13 cellular contexts compared by ENCODE assay signal in genomic region chr6:36723992-36724391, GRCh38. TPM values are rescaled to one million over a fixed set of nuclear protein-coding genes. Genes with fewer than 3 reads are reported as not detected.
DNase-seq lines count a peak whose midpoint lies in the region; ATAC-seq, FAIRE-seq and TF ChIP-seq lines count a peak whose summit lies in the region.
"Not testable (repeated sequence)": the region's sequence is repeated elsewhere in the genome, so short reads cannot be mapped to it uniquely, and the experiment has no call there.
"Had no signal": no experiment of that assay in that cellular context is flagged by ENCODE, and none has a peak within 500 bp of the region (broad histone marks: within the 10 kb centered on the region; RNA-seq: fewer than 3 reads in every experiment).

No MANE protein-coding gene starts in this region.

- not testable (repeated sequence) for H3K4me3 ChIP-seq in A549; BLaER1; lower lobe of right lung; osteoblast (ENCODE audit: insufficient read depth, low read length)

- intact Hi-C loops in lower lobe of right lung (cut with DNase I): not testable (repeated sequence)

- ATAC-seq in A549, WTC11, lower lobe of right lung: not testable (repeated sequence)

- H3K27me3 Mint-ChIP-seq in WTC11 (ENCODE audit: low read depth): not testable (repeated sequence)

- H2AFZ ChIP-seq in osteoblast (ENCODE audit: low read length): not testable (repeated sequence)

- POLR2A ChIA-PET in A549 (lab: Yijun Ruan, JAX): interaction anchor here (0.6 kb wide), 1 partner anchor 170 kb away, joined by 3 read pairs; no protein-coding TSS in a partner anchor
- POLR2A ChIA-PET in RWPE1 (lab: Yijun Ruan, JAX; ENCODE audit: low non-redundant PET): interaction anchor here (0.5 kb wide), 1 partner anchor 118 kb away, joined by 4 read pairs; no protein-coding TSS in a partner anchor
- POLR2A ChIA-PET in WTC11 (lab: Charles Lee): interaction anchor here (1.0 kb wide), 1 partner anchor 108 kb away, joined by 4 read pairs; no protein-coding TSS in a partner anchor

- not testable (repeated sequence) for H3K9ac ChIP-seq in BLaER1

- not testable (repeated sequence) for FAIRE-seq in A549 (lab: Jason Lieb, UNC)

- not testable (repeated sequence) for H3K9me3 ChIP-seq in A549; BLaER1; lower lobe of right lung; osteoblast (ENCODE audit: low read depth, low read length)

- not testable (repeated sequence) for H3K4me1 ChIP-seq in A549; lower lobe of right lung; osteoblast (ENCODE audit: insufficient read depth, low read length)
- H3K4me1 ChIP-seq in BLaER1: peaks cover 95% of the 10 kb centered on the region

- not testable (repeated sequence) for H3K4me2 ChIP-seq in A549; osteoblast (ENCODE audit: insufficient read depth, low read length)
- H3K4me2 ChIP-seq in BLaER1: peak overlapping the region; percentile 57; the same call in 1 of the 2 replicates

- H3K27me3 ChIP-seq in BLaER1; lower lobe of right lung (ENCODE audit: low read depth); osteoblast (ENCODE audit: insufficient read depth, low read length): not testable (repeated sequence)

- TF ChIP-seq CTCF in A549 (IDR thresholded peaks at IDR 0.05); RWPE1 (conservative IDR thresholded peaks at IDR 0.05; ENCODE audit: low read depth); WTC11 (IDR thresholded peaks at IDR 0.05); lower lobe of right lung (IDR thresholded peaks at IDR 0.05); osteoblast (IDR thresholded peaks at IDR 0.05; ENCODE audit: extremely low read depth, low read depth, low read length): not testable (repeated sequence)

- not testable (repeated sequence) for H3K27ac ChIP-seq in A549; BLaER1; lower lobe of right lung; osteoblast (ENCODE audit: low read depth, low read length)
- H3K27ac ChIP-seq in RWPE1: 0 out of 2 replicates have a peak overlapping the region, but pooled peaks have one; percentile 2

- not testable (repeated sequence) for H3K36me3 Mint-ChIP-seq in WTC11

- not testable (repeated sequence) for TF ChIP-seq EP300 in A549 (IDR thresholded peaks at IDR 0.05)

- not testable (repeated sequence) for TF ChIP-seq POLR2A in A549 (IDR thresholded peaks at IDR 0.05; ENCODE audit: low read length)

- not testable (repeated sequence) for H3K27ac Mint-ChIP-seq in WTC11

- not testable (repeated sequence) for H3K4me1 Mint-ChIP-seq in WTC11

- H3K9me3 Mint-ChIP-seq in WTC11: not testable (repeated sequence)

- H3K79me2 ChIP-seq in osteoblast (ENCODE audit: insufficient read depth, low read length): not testable (repeated sequence)

- not testable (repeated sequence) for H4K20me1 ChIP-seq in BLaER1; osteoblast (ENCODE audit: insufficient read depth, low read length)

- TF ChIP-seq RAD21 in A549 (conservative IDR thresholded peaks at IDR 0.05 in 1 of 2, IDR thresholded peaks at IDR 0.05 in 1 of 2): not testable (repeated sequence)

- CTCF ChIA-PET in A549 (lab: Yijun Ruan, JAX) (interaction anchor here (0.6 to 5.4 kb wide), 32 partner anchors 7 to 203 kb away, joined by 3 to 56 read pairs (median 4); partner anchors contain the start of genes CDKN1A and RAB44), RWPE1 (lab: Yijun Ruan, JAX) (interaction anchor here (0.6 to 1.8 kb wide), 10 partner anchors 22 to 109 kb away, joined by 3 to 10 read pairs (median 4); no protein-coding TSS in a partner anchor), WTC11 (lab: Charles Lee) (interaction anchor here (0.6 to 2.7 kb wide), 24 partner anchors 8 to 294 kb away, joined by 3 to 18 read pairs (median 4); partner anchors contain the start of genes CDKN1A and SRSF3)

- not testable (repeated sequence) for H3K36me3 ChIP-seq in BLaER1; lower lobe of right lung; osteoblast (ENCODE audit: insufficient read depth, low read length)

- not testable (repeated sequence) for DNase-seq in A549 (ENCODE audit: low read depth in 1 of 2, low spot score in 1 of 2); RWPE1 (ENCODE audit: low spot score); WTC11 (ENCODE audit: low spot score)
- DNase-seq in lower lobe of right lung: peak; percentile 7
- DNase-seq in osteoblast (ENCODE audit: insufficient read length, low spot score, missing footprints): peak; percentile 45

- WGBS in A549 (ENCODE audit: missing lambda C conversion rate): 87% methylated on average over 4 of the region's 4 CpGs

- not testable (repeated sequence) for H3K4me3 Mint-ChIP-seq in WTC11

TF ChIP-seq in A549, 52 proteins besides CTCF, POLR2A, EP300 and RAD21:
- peak; percentile 62 for TF ChIP-seq ZC3H11A (IDR thresholded peaks at IDR 0.05)

TF ChIP-seq in WTC11, 78 proteins besides CTCF, POLR2A, EP300 and RAD21:
- peak; percentile 48; the same call in 1 of the 2 replicates for TF ChIP-seq HMGA2 (CRISPR knock-in tag; IDR thresholded peaks at IDR 0.05)

RNA-seq across cellular contexts. Expression of gene RAB44, which starts 26.4 kb away (rescaled TPM):
- 0.04 TPM in 2 replicates for polyA plus RNA-seq in A549 (2011; rRNA removed)
- 0.01 TPM in 2 replicates for polyA plus RNA-seq in A549 (2012; cell fraction: cytosol; rRNA removed)
- polyA plus RNA-seq in A549 (2012; cell fraction: nucleus; rRNA removed): 0.07 and 0.11 TPM in 2 replicates
- 0.05 to 0.11 TPM (median 0.09 TPM) in 3 replicates for polyA plus RNA-seq in A549 (2017; fragmentation: RNase III; extraction: RNeasy Plus Mini Kit Qiagen cat#74134 plus additional on column Dnase treatment)
- polyA minus RNA-seq in A549 (2011; rRNA and poly(A)+ RNA removed): not detected in 2 replicates
- 0.07 to 0.11 TPM in 2 of 3 replicates, not detected in the other for total RNA-seq in WTC11 (2021)
- total RNA-seq in lower lobe of right lung: 0.95 TPM
- under 0.01 and 0.36 TPM in 2 replicates for total RNA-seq in osteoblast
- total RNA-seq: A172; A673; CD4-positive, alpha-beta memory T cell; CD8-positive, alpha-beta memory T cell; G401 had no signal
- polyA plus RNA-seq: AG04450; CD4-positive, alpha-beta memory T cell; CD4-positive, CD25-positive, alpha-beta regulatory T cell; CD8-positive, alpha-beta memory T cell had no signal

RNA-seq across cellular contexts. Expression of gene CDKN1A, which starts 45.5 kb away (rescaled TPM):
- polyA plus RNA-seq in A549 (2011; rRNA removed) (183 and 192 TPM in 2 replicates), A549 (2017; fragmentation: RNase III; extraction: RNeasy Plus Mini Kit Qiagen cat#74134 plus additional on column Dnase treatment) (118 to 137 TPM (median 130 TPM) in 3 replicates)
- polyA plus RNA-seq in A549 (2012; cell fraction: cytosol; rRNA removed): 77.4 and 110 TPM in 2 replicates
- polyA plus RNA-seq in A549 (2012; cell fraction: nucleus; rRNA removed): 75.0 and 97.2 TPM in 2 replicates
- polyA minus RNA-seq in A549 (2011; rRNA and poly(A)+ RNA removed): 91.6 and 101 TPM in 2 replicates
- total RNA-seq in WTC11 (2021) (35.9 to 75.1 TPM (median 38.1 TPM) in 3 replicates), lower lobe of right lung (71.0 TPM), osteoblast (456 and 461 TPM in 2 replicates)
